In genomic region chr10:123356101-123356500, GRCh38 we compare ENCODE assay signal across 19 cellular contexts.
DNase-seq lines count a peak whose midpoint lies in the region; ATAC-seq and TF ChIP-seq lines count a peak whose summit lies in the region.
"Had no signal": no experiment of that assay in that cellular context is flagged by ENCODE, and none has a peak within 500 bp of the region (broad histone marks: within the 10 kb centered on the region; RNA-seq: fewer than 3 reads in every experiment).

No MANE protein-coding gene starts in this region.

- H2BK15ac ChIP-seq in H9 (ENCODE audit: low read depth, low read length): no peak overlapping the region

- no peak for ATAC-seq in GM19328 (IDR thresholded peaks at IDR 0.05; ENCODE audit: unreplicated experiment)
- no peak for ATAC-seq in gastroesophageal sphincter
- ATAC-seq: GM23338, K562 had no signal

- H4K20me1 ChIP-seq in neural progenitor cell (ENCODE audit: low read depth): peaks cover 39% of the 10 kb centered on the region
- H4K20me1 ChIP-seq in H9 (ENCODE audit: control insufficient read depth, insufficient read depth, insufficient read length): no peaks in the 10 kb centered on the region
- H4K20me1 ChIP-seq: BLaER1 treated with 17β-estradiol and CSF1 and Interleukin-3, amounts not matched to agents 10 nM and 100 nM had no signal

- H3K79me2 ChIP-seq in neural progenitor cell (ENCODE audit: low read depth) (no peaks in the 10 kb centered on the region), H9 (ENCODE audit: insufficient read depth, low read length) (no peaks in the 10 kb centered on the region)

- H3K27ac Mint-ChIP-seq in glutamatergic neuron (ENCODE audit: unreplicated experiment) (no peak overlapping the region), neural progenitor cell (no peak overlapping the region), H9 (peak overlapping the region in 1 of 3 experiments; percentile 77; a peak in 2 of 7 replicates)
- H3K27ac Mint-ChIP-seq: CD4-positive, CD25-positive, alpha-beta regulatory T cell; CD8-positive, alpha-beta memory T cell; GM23338 had no signal

- H3K79me1 ChIP-seq in H9 (ENCODE audit: insufficient read depth, low read depth, low read length, poor library complexity, severe bottlenecking): no peaks in the 10 kb centered on the region

- H2AFZ ChIP-seq in neural progenitor cell (replicated peaks) (no peak overlapping the region), H9 (ENCODE audit: low read length) (no peak overlapping the region)
- H2AFZ ChIP-seq: GM23338 had no signal

- H3K27me3 Mint-ChIP-seq in glutamatergic neuron (ENCODE audit: unreplicated experiment) (peaks cover 5% of the 10 kb centered on the region), neural progenitor cell (ENCODE audit: insufficient read depth, low read depth) (peaks cover 16% of the 10 kb centered on the region), H9 (ENCODE audit: low read depth) (peaks cover 6% of the 10 kb centered on the region)
- H3K27me3 Mint-ChIP-seq: CD4-positive, CD25-positive, alpha-beta regulatory T cell had no signal

- peak overlapping the region; percentile 16 for H3K4me3 Mint-ChIP-seq in glutamatergic neuron (ENCODE audit: unreplicated experiment)
- H3K4me3 Mint-ChIP-seq in neural progenitor cell: no peak overlapping the region
- no peak overlapping the region for H3K4me3 Mint-ChIP-seq in H9
- H3K4me3 Mint-ChIP-seq: CD4-positive, CD25-positive, alpha-beta regulatory T cell; CD8-positive, alpha-beta memory T cell; GM23338 had no signal

- H4K91ac ChIP-seq in H9 (ENCODE audit: insufficient read length, low read depth, low read length): no peak overlapping the region

- H4K8ac ChIP-seq in H9 (replicated peaks; ENCODE audit: insufficient read length, low read depth, low read length): no peak overlapping the region

- H3K23me2 ChIP-seq in H9 (ENCODE audit: insufficient read length, low read depth, low read length, poor library complexity, severe bottlenecking): no peaks in the 10 kb centered on the region

- no peak for TF ChIP-seq EP300 in gastroesophageal sphincter (IDR thresholded peaks at IDR 0.05)

- H3K18ac ChIP-seq in H9 (ENCODE audit: insufficient read length, low read depth, low read length): no peak overlapping the region

- no peak for TF ChIP-seq POLR2A in gastroesophageal sphincter (IDR thresholded peaks at IDR 0.05)

- H3K27me3 ChIP-seq in neural progenitor cell (peaks cover 58% of the 10 kb centered on the region), gastroesophageal sphincter (no peaks in the 10 kb centered on the region), H9 (ENCODE audit: insufficient read depth, low read length) (no peaks in the 10 kb centered on the region)
- H3K27me3 ChIP-seq: BLaER1 treated with 17β-estradiol and CSF1 and Interleukin-3, amounts not matched to agents 10 nM and 100 nM had no signal

- H3K4ac ChIP-seq in H9 (ENCODE audit: low read depth, low read length): no peak overlapping the region

- H2AK5ac ChIP-seq in H9 (ENCODE audit: insufficient read length, low read length): no peak overlapping the region

- H3K4me1 ChIP-seq in neural progenitor cell (peaks cover 54% of the 10 kb centered on the region), gastroesophageal sphincter (no peaks in the 10 kb centered on the region), H9 (ENCODE audit: insufficient read depth, low read length) (no peaks in the 10 kb centered on the region; the same call in 1 of the 2 replicates)

- no peaks in the 10 kb centered on the region for H3K36me3 Mint-ChIP-seq in glutamatergic neuron (ENCODE audit: unreplicated experiment)
- H3K36me3 Mint-ChIP-seq in neural progenitor cell: no peaks in the 10 kb centered on the region
- no peaks in the 10 kb centered on the region for H3K36me3 Mint-ChIP-seq in H9 (ENCODE audit: insufficient read depth in 1 of 3, low read depth in 3 of 3)
- H3K36me3 Mint-ChIP-seq: CD4-positive, CD25-positive, alpha-beta regulatory T cell had no signal

- no peak overlapping the region for H2BK12ac ChIP-seq in H9 (ENCODE audit: insufficient read length, low read depth, low read length)

- H3K36me3 ChIP-seq in neural progenitor cell: no peaks in the 10 kb centered on the region
- H3K36me3 ChIP-seq in gastroesophageal sphincter: no peaks in the 10 kb centered on the region

- H4K5ac ChIP-seq in H9 (ENCODE audit: insufficient read length, low read depth, low read length): no peak overlapping the region

- H3K9me3 ChIP-seq in neural progenitor cell (ENCODE audit: low read depth) (no peaks in the 10 kb centered on the region), gastroesophageal sphincter (no peaks in the 10 kb centered on the region), H9 (ENCODE audit: control insufficient read depth, low read depth, low read length) (no peaks in the 10 kb centered on the region)

- no peak overlapping the region for H2BK120ac ChIP-seq in H9 (ENCODE audit: low read depth, low read length, poor library complexity, severe bottlenecking)

- no peak overlapping the region for H3K14ac ChIP-seq in H9 (ENCODE audit: insufficient read depth, low read length)

- H3K9ac ChIP-seq in neural progenitor cell: no peak overlapping the region
- no peak overlapping the region for H3K9ac ChIP-seq in H9 (ENCODE audit: extremely low read depth, insufficient read length, low read length)
- H3K9ac ChIP-seq: BLaER1 treated with 17β-estradiol and CSF1 and Interleukin-3, amounts not matched to agents 10 nM and 100 nM had no signal

- H3K9me3 Mint-ChIP-seq in glutamatergic neuron (ENCODE audit: unreplicated experiment) (peaks cover 2% of the 10 kb centered on the region), neural progenitor cell (no peaks in the 10 kb centered on the region), H9 (no peaks in the 10 kb centered on the region)
- H3K9me3 Mint-ChIP-seq: CD8-positive, alpha-beta memory T cell; GM23338 had no signal

- TF ChIP-seq CTCF in glutamatergic neuron (IDR thresholded peaks at IDR 0.05; ENCODE audit: partially characterized antibody, unreplicated experiment) (no peak), neural progenitor cell (IDR thresholded peaks at IDR 0.05) (no peak), gastroesophageal sphincter (IDR thresholded peaks at IDR 0.05) (no peak), H9 (conservative IDR thresholded peaks at IDR 0.05) (no peak)

- H2BK20ac ChIP-seq in H9 (ENCODE audit: low read depth, low read length, poor library complexity, severe bottlenecking): no peak overlapping the region

- H3K27ac ChIP-seq in neural progenitor cell (no peak overlapping the region), gastroesophageal sphincter (no peak overlapping the region), H9 (ENCODE audit: insufficient read length, low read depth, low read length) (no peak overlapping the region)
- H3K27ac ChIP-seq: BLaER1 treated with 17β-estradiol and CSF1 and Interleukin-3, amounts not matched to agents 10 nM and 100 nM had no signal

- H2BK5ac ChIP-seq in H9 (ENCODE audit: insufficient read length, low read length): no peak overlapping the region

- H3K23ac ChIP-seq in H9 (ENCODE audit: insufficient read length, low read depth, low read length): no peak overlapping the region

- peak; percentile 28 for DNase-seq in GOT3 (lab: John Stamatoyannopoulos, UW)
- peak; percentile 20 for DNase-seq in RPMI7951 (ENCODE audit: low read depth)
- DNase-seq in glutamatergic neuron: no peak
- DNase-seq in neural progenitor cell (ENCODE audit: low spot score): no peak
- no peak for DNase-seq in H9
- no peak for DNase-seq in NCI-H2196 (lab: John Stamatoyannopoulos, UW; ENCODE audit: unreplicated experiment)
- DNase-seq: ACHN; CD4-positive, CD25-positive, alpha-beta regulatory T cell; CD8-positive, alpha-beta memory T cell; COR-L47; DMS 273 treated with DMSO at 0.1 percent for 48 hours; DMS53; DND-41; H7 had no signal

- H3K4me3 ChIP-seq in neural progenitor cell (no peak overlapping the region), gastroesophageal sphincter (no peak overlapping the region)
- H3K4me3 ChIP-seq: BLaER1 treated with 17β-estradiol and CSF1 and Interleukin-3, amounts not matched to agents 10 nM and 100 nM; GM23338; K562 had no signal

- peaks cover 14% of the 10 kb centered on the region for H3K4me1 Mint-ChIP-seq in glutamatergic neuron (ENCODE audit: low read depth, unreplicated experiment)
- peaks cover 38% of the 10 kb centered on the region for H3K4me1 Mint-ChIP-seq in neural progenitor cell
- H3K4me1 Mint-ChIP-seq in H9: peaks cover 25 to 45% of the 10 kb centered on the region in 2 experiments
- H3K4me1 Mint-ChIP-seq: CD8-positive, alpha-beta memory T cell had no signal

- peak overlapping the region; percentile 67 for H3K4me2 ChIP-seq in neural progenitor cell
- no peak overlapping the region for H3K4me2 ChIP-seq in H9 (ENCODE audit: insufficient read depth, insufficient read length, low read length)
- H3K4me2 ChIP-seq: GM23338 had no signal

- WGBS in gastroesophageal sphincter (ENCODE audit: low coverage in 1 of 2), 2 donors: 55 to 61% methylated on average over 4 of the region's 4 CpGs
- WGBS in H9 (ENCODE audit: extremely low coverage, insufficient read length, low lambda C conversion rate): no CpG with 5 or more reads among the region's 4 CpGs

- peaks cover 38% of the 10 kb centered on the region for H3F3A ChIP-seq in neural progenitor cell (ENCODE audit: low read depth)

- H3K56ac ChIP-seq in H9 (ENCODE audit: insufficient read length, low read depth, low read length): no peak overlapping the region

- no peak overlapping the region for H3T11ph ChIP-seq in H9 (ENCODE audit: low read length)

Comparison
In these comparisons a context has a peak if more than half of its experiments do, and no peak if none do; other contexts are left out.
1. DNase-seq: peak in GOT3 (single experiment) and RPMI7951 (single experiment); none in glutamatergic neuron (single experiment), neural progenitor cell (single experiment), H9 (single experiment) and NCI-H2196 (single experiment).